In the genomic region with DNA sequence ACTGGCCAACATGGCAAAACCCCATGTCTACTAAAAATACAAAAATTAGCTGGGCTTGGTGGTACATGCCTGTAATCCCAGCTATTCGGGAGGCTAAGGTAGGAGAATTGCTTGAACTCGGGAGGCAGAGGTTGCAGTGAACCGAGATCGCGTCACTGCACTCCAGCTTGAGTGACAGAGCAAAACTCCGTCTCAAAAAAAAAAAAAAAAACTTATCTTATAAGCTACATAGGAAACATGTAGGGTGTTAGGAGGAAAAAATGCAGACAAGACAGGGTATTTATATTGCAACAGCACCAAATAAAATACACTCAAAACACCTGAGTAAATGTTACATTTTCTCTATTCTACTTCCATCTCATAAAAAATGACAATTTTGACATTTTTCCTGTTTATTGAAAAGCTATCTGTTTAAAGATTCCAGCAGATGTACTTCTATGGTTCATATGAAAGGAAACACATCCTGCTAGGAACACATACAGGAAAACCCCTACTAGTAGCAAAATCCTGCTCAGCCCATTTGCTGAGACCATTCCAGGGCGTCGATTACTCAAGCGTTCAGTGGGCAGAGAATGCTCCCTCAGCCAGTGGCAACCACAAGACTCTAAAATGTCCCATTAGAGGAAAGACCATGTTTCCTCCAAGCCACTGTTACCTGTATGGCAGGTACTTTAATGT, we compare ENCODE assay signal across 21 cellular contexts. TPM values are rescaled to one million over a fixed set of nuclear protein-coding genes. Genes with fewer than 3 reads are reported as not detected.
DNase-seq lines count a peak whose midpoint lies in the region; ATAC-seq and TF ChIP-seq lines count a peak whose summit lies in the region.
"Had no signal": no experiment of that assay in that cellular context is flagged by ENCODE, and none has a peak within 500 bp of the region (broad histone marks: within the 10 kb centered on the region; RNA-seq: fewer than 3 reads in every experiment).

No MANE protein-coding gene starts in this region.

- WGBS in esophagus muscularis mucosa = 63% methylated on average over 9 of the region's 9 CpGs

- H3K9ac ChIP-seq in BLaER1 = no peak overlapping the region

- TF ChIP-seq CTCF in esophagus muscularis mucosa (IDR thresholded peaks at IDR 0.05) (no peak), neutrophil (IDR thresholded peaks at IDR 0.05) (no peak)

- no peak for TF ChIP-seq POLR2A in esophagus muscularis mucosa (IDR thresholded peaks at IDR 0.05; ENCODE audit: low read depth)

- peak; percentile 9 for DNase-seq in NCI-H226
- DNase-seq in esophagus muscularis mucosa (ENCODE audit: extremely low spot score) = no peak
- no peak for DNase-seq in stimulated activated CD4-positive, alpha-beta T cell treated with anti-CD3 and anti-CD28 coated beads, Interleukin-4, amount 100 ng/mL, for 24 hours
- no peak for DNase-seq in NCI-H1092 treated with DMSO at 0.1 percent for 48 hours (lab: John Stamatoyannopoulos, UW)
- no peak for DNase-seq in SIG-M5 treated with dmso at 0.1 percent for 504 hours (lab: John Stamatoyannopoulos, UW; ENCODE audit: unreplicated experiment)
- DNase-seq: activated CD4-positive, alpha-beta T cell treated with anti-CD3 and anti-CD28 coated beads, Interleukin-2, amount 50 U/mL, for 48 hours; CD4-positive, alpha-beta memory T cell; DMS53; foreskin keratinocyte; GOT3; KG1; NCI-H1694 treated with DMSO at 0.1 percent for 48 hours; NCI-H82; PC-9; testis had no signal

- H3K4me2 ChIP-seq in BLaER1 = peak overlapping the region; percentile 63
- H3K4me2 ChIP-seq: PC-9 had no signal

- H3K4me3 ChIP-seq in BLaER1 = no peak overlapping the region
- no peak overlapping the region for H3K4me3 ChIP-seq in esophagus muscularis mucosa
- no peak overlapping the region for H3K4me3 ChIP-seq in neutrophil (ENCODE audit: low read depth in 1 of 2, low read length in 1 of 2)
- H3K4me3 ChIP-seq: GM12878, PC-9, SJSA1, testis had no signal

- H3K36me3 ChIP-seq in BLaER1 = no peaks in the 10 kb centered on the region
- no peaks in the 10 kb centered on the region for H3K36me3 ChIP-seq in esophagus muscularis mucosa
- H3K36me3 ChIP-seq in neutrophil = peaks cover 4% of the 10 kb centered on the region

- peaks cover 98% of the 10 kb centered on the region for H4K20me1 ChIP-seq in BLaER1

- no peak for ATAC-seq in GM18873 (IDR thresholded peaks at IDR 0.05; ENCODE audit: low FRiP score, unreplicated experiment)
- ATAC-seq: foreskin keratinocyte; stimulated activated effector memory CD8-positive, alpha-beta T cell treated with anti-CD3 and anti-CD28 coated beads, Interleukin-12 subunit alpha, Interleukin-12 subunit beta, amount 100 ng/mL, for 72 hours had no signal

- H3K9me3 ChIP-seq in BLaER1 (no peaks in the 10 kb centered on the region), esophagus muscularis mucosa (no peaks in the 10 kb centered on the region), neutrophil (no peaks in the 10 kb centered on the region)
- H3K9me3 ChIP-seq: SJSA1, testis had no signal

- intact Hi-C loops in esophagus muscularis mucosa (cut with DNase I) = no loop called here

- H3K4me1 ChIP-seq in BLaER1 (peaks cover 60% of the 10 kb centered on the region), esophagus muscularis mucosa (peaks cover 41 to 97% (median 91%) of the 10 kb centered on the region in 4 donors), neutrophil (ENCODE audit: control insufficient read depth in 1 of 2, insufficient read depth in 1 of 2, low read depth in 1 of 2, low read length in 1 of 2) (peaks cover 48 to 54% of the 10 kb centered on the region in 2 experiments)

- H3K27me3 ChIP-seq in BLaER1 (no peaks in the 10 kb centered on the region), esophagus muscularis mucosa (no peaks in the 10 kb centered on the region), neutrophil (no peaks in the 10 kb centered on the region)
- H3K27me3 ChIP-seq: foreskin keratinocyte, SJSA1, testis had no signal

- no peak for TF ChIP-seq EP300 in esophagus muscularis mucosa (IDR thresholded peaks at IDR 0.05)

- no peak overlapping the region for H3K27ac ChIP-seq in BLaER1
- peak overlapping the region; percentile 44 to 66 (median 54) for H3K27ac ChIP-seq in esophagus muscularis mucosa (replicated peaks in 1 of 4)
- H3K27ac ChIP-seq in neutrophil = peak overlapping the region; percentile 58
- H3K27ac ChIP-seq: foreskin keratinocyte, PC-9, SJSA1, testis had no signal

RNA-seq across cellular contexts. Expression of a gene that starts 19.7 kb away (rescaled TPM):
- 100 to 1,000 TPM; 221 to 441 (median 315) TPM for total RNA-seq in esophagus muscularis mucosa
